Comparison of ENCODE assay signal across 1 cellular context in the genomic region with DNA sequence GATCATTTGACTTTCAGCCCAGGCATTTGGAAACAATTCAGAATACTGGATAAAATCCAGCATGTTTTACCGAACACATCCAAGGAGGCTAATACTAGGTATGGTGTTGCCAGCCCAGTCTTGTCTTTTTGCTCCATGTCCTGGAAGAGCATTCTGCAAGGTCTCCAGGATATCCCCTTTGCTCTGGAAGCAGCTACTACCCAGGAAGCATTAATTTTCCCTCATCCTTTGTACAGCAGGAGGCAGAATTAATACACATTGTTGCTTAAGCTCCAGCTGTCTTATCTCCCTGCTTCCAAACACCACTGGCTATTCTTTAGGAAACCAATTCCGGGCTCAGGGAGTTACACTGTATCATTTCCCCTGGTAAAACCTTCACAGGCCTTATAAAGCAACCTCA.
TF ChIP-seq lines count a peak whose summit lies in the region.

No MANE protein-coding gene starts in this region.

TF ChIP-seq in liver, 16 proteins besides CTCF, POLR2A, EP300 and RAD21 (continued from another document):
- TF ChIP-seq, protein P1, sequence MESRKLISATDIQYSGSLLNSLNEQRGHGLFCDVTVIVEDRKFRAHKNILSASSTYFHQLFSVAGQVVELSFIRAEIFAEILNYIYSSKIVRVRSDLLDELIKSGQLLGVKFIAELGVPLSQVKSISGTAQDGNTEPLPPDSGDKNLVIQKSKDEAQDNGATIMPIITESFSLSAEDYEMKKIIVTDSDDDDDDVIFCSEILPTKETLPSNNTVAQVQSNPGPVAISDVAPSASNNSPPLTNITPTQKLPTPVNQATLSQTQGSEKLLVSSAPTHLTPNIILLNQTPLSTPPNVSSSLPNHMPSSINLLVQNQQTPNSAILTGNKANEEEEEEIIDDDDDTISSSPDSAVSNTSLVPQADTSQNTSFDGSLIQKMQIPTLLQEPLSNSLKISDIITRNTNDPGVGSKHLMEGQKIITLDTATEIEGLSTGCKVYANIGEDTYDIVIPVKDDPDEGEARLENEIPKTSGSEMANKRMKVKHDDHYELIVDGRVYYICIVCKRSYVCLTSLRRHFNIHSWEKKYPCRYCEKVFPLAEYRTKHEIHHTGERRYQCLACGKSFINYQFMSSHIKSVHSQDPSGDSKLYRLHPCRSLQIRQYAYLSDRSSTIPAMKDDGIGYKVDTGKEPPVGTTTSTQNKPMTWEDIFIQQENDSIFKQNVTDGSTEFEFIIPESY (IDR thresholded peaks at IDR 0.05), result no peak
- TF ChIP-seq, protein P2, sequence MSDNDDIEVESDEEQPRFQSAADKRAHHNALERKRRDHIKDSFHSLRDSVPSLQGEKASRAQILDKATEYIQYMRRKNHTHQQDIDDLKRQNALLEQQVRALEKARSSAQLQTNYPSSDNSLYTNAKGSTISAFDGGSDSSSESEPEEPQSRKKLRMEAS (IDR thresholded peaks at IDR 0.05), result no peak
- TF ChIP-seq RXRA (IDR thresholded peaks at IDR 0.05) (no peak), FOXA2 (IDR thresholded peaks at IDR 0.05) (no peak), HNF4G (IDR thresholded peaks at IDR 0.05) (no peak), HNF4A (conservative IDR thresholded peaks at IDR 0.05) (no peak), TAF1 (conservative IDR thresholded peaks at IDR 0.05) (no peak), EGR1 (IDR thresholded peaks at IDR 0.05; ENCODE audit: low read depth in 2 of 2) (no peak), GABPA (IDR thresholded peaks at IDR 0.05 in 1 of 2, conservative IDR thresholded peaks at IDR 0.05 in 1 of 2) (no peak)
